ENCODE assay signal across 25 cellular contexts in genomic region chr15:98524274-98524673, GRCh38.
DNase-seq lines count a peak whose midpoint lies in the region; FAIRE-seq and TF ChIP-seq lines count a peak whose summit lies in the region.
"Had no signal": no experiment of that assay in that cellular context is flagged by ENCODE, and none has a peak within 500 bp of the region (broad histone marks: within the 10 kb centered on the region; RNA-seq: fewer than 3 reads in every experiment).

No MANE protein-coding gene starts in this region.

- H3K4me1 Mint-ChIP-seq in astrocyte (ENCODE audit: low read depth, unreplicated experiment) (peaks cover 2% of the 10 kb centered on the region), mesothelial cell of epicardium (peaks cover 6% of the 10 kb centered on the region)

- TF ChIP-seq CTCF in astrocyte (IDR thresholded peaks at IDR 0.05; ENCODE audit: insufficient read depth, low read depth, low read length) (no peak), mesothelial cell of epicardium (IDR thresholded peaks at IDR 0.05; ENCODE audit: unreplicated experiment) (no peak)

- H3K18ac ChIP-seq in neuronal stem cell (ENCODE audit: low read length): peak overlapping the region; percentile 15

- H3K4me3 Mint-ChIP-seq in astrocyte (ENCODE audit: unreplicated experiment) (peak overlapping the region; percentile 41), mesothelial cell of epicardium (no peak overlapping the region)
- H3K4me3 Mint-ChIP-seq: CD14-positive monocyte had no signal

- no peak overlapping the region for H4K91ac ChIP-seq in neuronal stem cell (ENCODE audit: low read depth, low read length, poor library complexity)

- H2AFZ ChIP-seq in astrocyte (ENCODE audit: low read depth, low read length) (no peak overlapping the region), neuronal stem cell (ENCODE audit: low read length) (peak overlapping the region; percentile 83)

- no peak overlapping the region for H3K27ac Mint-ChIP-seq in astrocyte (ENCODE audit: unreplicated experiment)
- H3K27ac Mint-ChIP-seq in mesothelial cell of epicardium: peak overlapping the region; percentile 44

- H2BK5ac ChIP-seq in neuronal stem cell (ENCODE audit: low read length): no peak overlapping the region

- no peaks in the 10 kb centered on the region for H3K79me2 ChIP-seq in astrocyte (ENCODE audit: insufficient read depth, low read length)

- H3K23ac ChIP-seq in neuronal stem cell (ENCODE audit: low read depth, low read length, poor library complexity): no peak overlapping the region

- no peak overlapping the region for H3K14ac ChIP-seq in neuronal stem cell (ENCODE audit: low read length)

- H3K79me1 ChIP-seq in neuronal stem cell (ENCODE audit: low read depth, low read length): peaks cover 1% of the 10 kb centered on the region

- H2BK120ac ChIP-seq in neuronal stem cell (ENCODE audit: low read depth, low read length): no peak overlapping the region

- H3K4me2 ChIP-seq in astrocyte (ENCODE audit: low read length): no peak overlapping the region
- no peak overlapping the region for H3K4me2 ChIP-seq in neuronal stem cell (ENCODE audit: insufficient read depth, low read length, poor library complexity, severe bottlenecking)

- H3K36me3 ChIP-seq in astrocyte (ENCODE audit: insufficient read depth, low read length): no peaks in the 10 kb centered on the region
- H3K36me3 ChIP-seq in neuronal stem cell (replicated peaks in 1 of 2; ENCODE audit: control insufficient read depth in 2 of 2, insufficient read depth in 2 of 2, low read length in 2 of 2): no peaks in the 10 kb centered on the region
- no peaks in the 10 kb centered on the region for H3K36me3 ChIP-seq in H7 (replicated peaks; ENCODE audit: control insufficient read depth, insufficient read depth, low read length)
- H3K36me3 ChIP-seq: BE2C had no signal

- H3K9ac ChIP-seq in astrocyte (ENCODE audit: low read length) (no peak overlapping the region), neuronal stem cell (ENCODE audit: low read depth, low read length, poor library complexity) (no peak overlapping the region)

- no peak overlapping the region for H3K27ac ChIP-seq in astrocyte (ENCODE audit: low read depth, low read length)
- H3K27ac ChIP-seq in neuronal stem cell (replicated peaks; ENCODE audit: low read length): no peak overlapping the region
- H3K27ac ChIP-seq: HL-60 had no signal

- DNase-seq in D341Med (ENCODE audit: low spot score): peak; percentile 14
- DNase-seq in astrocyte (ENCODE audit: low read depth): no peak
- no peak for DNase-seq in mesothelial cell of epicardium (ENCODE audit: low spot score in 2 of 2, unreplicated experiment in 2 of 2)
- DNase-seq in neuronal stem cell (ENCODE audit: low spot score): no peak
- DNase-seq in H7: no peak
- DNase-seq in NCI-H69 (lab: John Stamatoyannopoulos, UW): no peak
- no peak for DNase-seq in NCI-H2081 treated with DMSO at 0.1 percent for 48 hours (lab: John Stamatoyannopoulos, UW)
- no peak for DNase-seq in MV-4-11 (lab: John Stamatoyannopoulos, UW)
- DNase-seq: 8988T; ACHN; BE2C; Karpas-422; NCI-H1092 treated with DMSO at 0.1 percent for 48 hours; NCI-H1436; NCI-H187 treated with DMSO at 0.1 percent for 48 hours; NCI-H2107; NCI-H446; NCI-H524 treated with DMSO at 0.1 percent for 48 hours; NCI-H82; NK-92 treated with Interleukin-12 subunit alpha and Interleukin-12 subunit beta, amount 100 ng/mL, for 24 hours; PC-3 had no signal

- no CpG with 5 or more reads among the region's 6 CpGs for WGBS in neuronal stem cell (ENCODE audit: extremely low coverage in 2 of 2, insufficient read length in 2 of 2, insufficient replicate concordance in 1 of 2), 2 donors

- no peaks in the 10 kb centered on the region for H3K4me1 ChIP-seq in astrocyte (ENCODE audit: insufficient read depth, low read length)
- peaks cover 8 to 11% of the 10 kb centered on the region in 2 donors for H3K4me1 ChIP-seq in neuronal stem cell (ENCODE audit: control insufficient read depth in 2 of 2, insufficient read depth in 1 of 2, low read depth in 1 of 2, low read length in 2 of 2)
- H3K4me1 ChIP-seq: BE2C had no signal

- H2AK5ac ChIP-seq in neuronal stem cell (ENCODE audit: low read depth, low read length): no peak overlapping the region

- no peaks in the 10 kb centered on the region for H3K9me3 Mint-ChIP-seq in astrocyte (ENCODE audit: unreplicated experiment)
- H3K9me3 Mint-ChIP-seq in mesothelial cell of epicardium: no peaks in the 10 kb centered on the region
- H3K9me3 Mint-ChIP-seq: CD14-positive monocyte had no signal

- H4K8ac ChIP-seq in neuronal stem cell (ENCODE audit: low read depth, low read length): no peak overlapping the region

- no peak overlapping the region for H3K4ac ChIP-seq in neuronal stem cell (ENCODE audit: low read length)

- no peaks in the 10 kb centered on the region for H3K9me3 ChIP-seq in astrocyte (ENCODE audit: insufficient read depth, low read depth, low read length)
- H3K9me3 ChIP-seq in neuronal stem cell (replicated peaks in 1 of 2; ENCODE audit: control insufficient read depth in 2 of 2, insufficient read depth in 1 of 2, low read depth in 1 of 2, low read length in 2 of 2): no peaks in the 10 kb centered on the region
- H3K9me3 ChIP-seq: BE2C had no signal

- H3K4me3 ChIP-seq in astrocyte (ENCODE audit: insufficient read depth, low read depth, low read length) (no peak overlapping the region), neuronal stem cell (ENCODE audit: low read length in 2 of 2) (peak overlapping the region in 1 of 2 donors; percentile 3), H7 (ENCODE audit: insufficient read depth, low read depth, low read length) (no peak overlapping the region)

- H2BK15ac ChIP-seq in neuronal stem cell (ENCODE audit: low read length): no peak overlapping the region

- FAIRE-seq in astrocyte (lab: Jason Lieb, UNC): no peak
- FAIRE-seq: D721Med, H1 had no signal

- H4K20me1 ChIP-seq in astrocyte (ENCODE audit: insufficient read depth, low read length): no peaks in the 10 kb centered on the region

- H3K36me3 Mint-ChIP-seq in astrocyte (ENCODE audit: low read depth, unreplicated experiment) (no peaks in the 10 kb centered on the region), mesothelial cell of epicardium (no peaks in the 10 kb centered on the region)
- H3K36me3 Mint-ChIP-seq: CD14-positive monocyte had no signal

- no peak overlapping the region for H2BK12ac ChIP-seq in neuronal stem cell (ENCODE audit: low read length)

- H3K27me3 ChIP-seq in astrocyte (ENCODE audit: insufficient read depth, low read length) (peaks cover 3% of the 10 kb centered on the region), neuronal stem cell (ENCODE audit: control insufficient read depth in 3 of 3, insufficient read depth in 3 of 3, low read depth in 1 of 3, low read length in 3 of 3) (peaks cover 0 to 6% (median 0%) of the 10 kb centered on the region in 3 experiments), H7 (ENCODE audit: control insufficient read depth, insufficient read depth, low read length) (no peaks in the 10 kb centered on the region)

- H3K27me3 Mint-ChIP-seq in astrocyte (ENCODE audit: low read depth, unreplicated experiment): peaks cover 26% of the 10 kb centered on the region
- H3K27me3 Mint-ChIP-seq in mesothelial cell of epicardium (ENCODE audit: low read depth): peaks cover 6% of the 10 kb centered on the region
